In genomic region chr14:103260629-103261124, GRCh38 we compare ENCODE assay signal across 8 cellular contexts.
DNase-seq lines count a peak whose midpoint lies in the region; ATAC-seq and TF ChIP-seq lines count a peak whose summit lies in the region.

No MANE protein-coding gene starts in this region.

- in situ Hi-C loops in astrocyte of the cerebellum (cut with HindIII; ENCODE audit: low sequenced_read_pairs): no loop called here

- TF ChIP-seq CTCF in BJ (IDR thresholded peaks at IDR 0.05; ENCODE audit: insufficient read depth, low read depth, low read length): no peak
- no peak for TF ChIP-seq CTCF in astrocyte of the cerebellum (IDR thresholded peaks at IDR 0.05; ENCODE audit: low read depth, low read length, missing control alignments)
- no peak for TF ChIP-seq CTCF in thoracic aorta (IDR thresholded peaks at IDR 0.05)

- peak overlapping the region; percentile 53 to 65 for H3K27ac ChIP-seq in thoracic aorta

- peaks cover 3% of the 10 kb centered on the region for H3K27me3 ChIP-seq in BJ (ENCODE audit: control insufficient read depth, insufficient read depth, low read length)
- no peaks in the 10 kb centered on the region for H3K27me3 ChIP-seq in thoracic aorta (replicated peaks; ENCODE audit: insufficient read depth)

- no peak for DNase-seq in BJ (ENCODE audit: low read depth)
- DNase-seq in HS-5 (ENCODE audit: low read depth): peak; percentile 18
- DNase-seq in astrocyte of the cerebellum (ENCODE audit: low read depth): peak; percentile 3
- DNase-seq in left lobe of liver (ENCODE audit: low spot score): peak; percentile 60
- DNase-seq in thoracic aorta (ENCODE audit: low spot score): no peak
- no peak for DNase-seq in activated CD4-positive, CD25-positive, alpha-beta regulatory T cell (lab: John Stamatoyannopoulos, UW)

- no peaks in the 10 kb centered on the region for H3K9me3 ChIP-seq in thoracic aorta

- POLR2A ChIA-PET in BJ (lab: Charles Lee): no interaction called here

- peaks cover 0 to 3% of the 10 kb centered on the region in 2 donors for H3K4me1 ChIP-seq in thoracic aorta (ENCODE audit: control insufficient read depth in 1 of 2, low read depth in 2 of 2)

- CTCF ChIA-PET in BJ (lab: Yijun Ruan, JAX): interaction anchor here (1.0 kb wide), 1 partner anchor 110 kb away, joined by 3 read pairs; no protein-coding TSS in a partner anchor

- H3K4me3 ChIP-seq in BJ (ENCODE audit: low read depth, low read length) (peak overlapping the region; percentile 22), astrocyte of the cerebellum (ENCODE audit: low read depth, low read length) (peak overlapping the region; percentile 43), thoracic aorta (peak overlapping the region; percentile 74)

- ATAC-seq in left lobe of liver (peak; percentile 90), thoracic aorta (ENCODE audit: insufficient number of reproducible peaks, low FRiP score, low read depth) (no peak), HG03097 (IDR thresholded peaks at IDR 0.05; ENCODE audit: low FRiP score, unreplicated experiment) (no peak), GM21367 (IDR thresholded peaks at IDR 0.05; ENCODE audit: unreplicated experiment) (no peak)

- H3K36me3 ChIP-seq in BJ (ENCODE audit: control insufficient read depth, insufficient read depth, low read length): no peaks in the 10 kb centered on the region
- H3K36me3 ChIP-seq in thoracic aorta: no peaks in the 10 kb centered on the region

Comparison
In these comparisons a context has a peak if more than half of its experiments do, and no peak if none do; other contexts are left out.
1. DNase-seq: peak in HS-5 (single experiment), astrocyte of the cerebellum (single experiment) and left lobe of liver (single experiment); none in BJ (single experiment), thoracic aorta (single experiment) and activated CD4-positive, CD25-positive, alpha-beta regulatory T cell (0 of 4).
2. H3K4me3 ChIP-seq: peak in every context shown above with its lines; median percentile 74 in thoracic aorta; 43 in astrocyte of the cerebellum; 22 in BJ.